20 cellular contexts compared by ENCODE assay signal in the genomic region with DNA sequence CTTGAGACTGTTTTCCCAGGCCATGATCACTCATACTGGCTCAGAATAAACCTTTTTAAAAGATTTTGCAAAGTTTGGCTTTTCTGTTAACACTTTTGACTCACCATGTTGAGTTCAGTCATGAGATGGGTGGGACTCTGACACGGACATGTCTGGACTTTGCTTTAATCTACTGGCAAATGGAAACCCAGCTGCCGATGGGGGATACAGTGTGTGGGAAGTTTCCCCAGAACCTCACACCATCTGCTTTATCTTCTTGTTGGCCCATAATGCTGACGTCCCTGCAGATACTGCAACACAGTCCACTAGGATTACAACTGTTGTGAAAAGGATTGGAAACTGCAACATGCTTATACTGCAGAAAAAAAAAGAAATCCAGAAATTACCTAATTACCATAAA.
DNase-seq lines count a peak whose midpoint lies in the region; ATAC-seq and TF ChIP-seq lines count a peak whose summit lies in the region.
"Had no signal": no experiment of that assay in that cellular context is flagged by ENCODE, and none has a peak within 500 bp of the region (broad histone marks: within the 10 kb centered on the region; RNA-seq: fewer than 3 reads in every experiment).

No MANE protein-coding gene starts in this region.

- H4K8ac ChIP-seq in mesenchymal stem cell (ENCODE audit: low read length) = no peak overlapping the region

- H3K9ac ChIP-seq in mesenchymal stem cell (ENCODE audit: low read length) = peak overlapping the region; percentile 59
- H3K9ac ChIP-seq: BLaER1 had no signal

- H3K36me3 ChIP-seq in heart left ventricle (no peaks in the 10 kb centered on the region), mesenchymal stem cell (ENCODE audit: control insufficient read depth in 1 of 2, insufficient read depth in 2 of 2, low read depth in 1 of 2, low read length in 2 of 2) (no peaks in the 10 kb centered on the region)
- H3K36me3 ChIP-seq: BLaER1, HAP-1 had no signal

- H3K79me1 ChIP-seq in mesenchymal stem cell (replicated peaks; ENCODE audit: low read length, poor library complexity, severe bottlenecking) = no peaks in the 10 kb centered on the region

- H3K9me3 ChIP-seq in heart left ventricle (no peaks in the 10 kb centered on the region), mesenchymal stem cell (ENCODE audit: control insufficient read depth, low read length) (no peaks in the 10 kb centered on the region)
- H3K9me3 ChIP-seq: BLaER1 had no signal

- peak; percentile 1 for DNase-seq in ELF-1 (ENCODE audit: low read depth, low spot score)
- peak in 4 of 5 donors; percentile 33 to 65 (median 46) for DNase-seq in heart left ventricle
- DNase-seq in mesenchymal stem cell = no peak
- no peak for DNase-seq in sciatic nerve (ENCODE audit: low spot score)
- DNase-seq in C1 segment of cervical spinal cord (lab: John Stamatoyannopoulos, UW) = no peak
- no peak for DNase-seq in activated CD4-positive, alpha-beta T cell treated with anti-CD3 and anti-CD28 coated beads for 48 hours
- DNase-seq in OCI-M2 (lab: John Stamatoyannopoulos, UW; ENCODE audit: unreplicated experiment) = no peak
- DNase-seq: CD8-positive, alpha-beta memory T cell; DND-41; GDM1; IMR-90; Kasumi-1; MM.1S; NCI-H1105; NCI-H1694 treated with DMSO at 0.1 percent for 48 hours; NCI-H69; PC-9 had no signal

- H3K4me3 ChIP-seq in heart left ventricle (no peak overlapping the region), mesenchymal stem cell (ENCODE audit: insufficient read depth in 1 of 2, low read depth in 1 of 2, low read length in 2 of 2) (no peak overlapping the region)
- H3K4me3 ChIP-seq: BLaER1, GM12878, HAP-1, PC-9 had no signal

- no peak overlapping the region for H3K4me2 ChIP-seq in mesenchymal stem cell (ENCODE audit: low read length, poor library complexity, severe bottlenecking)
- H3K4me2 ChIP-seq: BLaER1, PC-9 had no signal

- H4K91ac ChIP-seq in mesenchymal stem cell (ENCODE audit: low read length) = no peak overlapping the region

- H3K23ac ChIP-seq in mesenchymal stem cell (ENCODE audit: low read length in 2 of 2) = no peak overlapping the region

- no peak overlapping the region for H2AFZ ChIP-seq in mesenchymal stem cell (ENCODE audit: low read depth, low read length)
- H2AFZ ChIP-seq: PC-9 had no signal

- H3K4me1 ChIP-seq in heart left ventricle (peaks cover 0 to 18% (median 0%) of the 10 kb centered on the region in 12 donors), mesenchymal stem cell (ENCODE audit: control insufficient read depth, insufficient read depth, low read depth, low read length) (no peaks in the 10 kb centered on the region)
- H3K4me1 ChIP-seq: BLaER1, HAP-1 had no signal

- no peak for TF ChIP-seq CTCF in heart left ventricle (IDR thresholded peaks at IDR 0.05)

- ATAC-seq in heart left ventricle (peak; percentile 85 to 95 (median 92)), sciatic nerve (peak; percentile 34)
- ATAC-seq: GM12878 had no signal

- no peak overlapping the region for H3K4ac ChIP-seq in mesenchymal stem cell (ENCODE audit: low read depth in 1 of 2, low read length in 2 of 2)

- H3K27ac ChIP-seq in heart left ventricle (peak overlapping the region in 8 of 12 donors; percentile 17 to 67 (median 42)), mesenchymal stem cell (ENCODE audit: low read length, poor library complexity, severe bottlenecking) (no peak overlapping the region)
- H3K27ac ChIP-seq: BLaER1, PC-9 had no signal

- no peak overlapping the region for H2BK120ac ChIP-seq in mesenchymal stem cell (ENCODE audit: low read depth, low read length)

- H2AK5ac ChIP-seq in mesenchymal stem cell (ENCODE audit: low read length, severe bottlenecking) = no peak overlapping the region

- no peak overlapping the region for H3K14ac ChIP-seq in mesenchymal stem cell (ENCODE audit: low read length in 2 of 2)

- H2BK5ac ChIP-seq in mesenchymal stem cell (ENCODE audit: low read depth, low read length, poor library complexity, severe bottlenecking) = no peak overlapping the region

- H3K27me3 ChIP-seq in heart left ventricle (no peaks in the 10 kb centered on the region), mesenchymal stem cell (ENCODE audit: control insufficient read depth in 1 of 2, insufficient read depth in 1 of 2, low read length in 2 of 2) (peaks cover 0 to 3% of the 10 kb centered on the region in 2 experiments)
- H3K27me3 ChIP-seq: BLaER1 had no signal

- 20 to 32% (median 23%) methylated on average over 3 of the region's 3 CpGs for WGBS in heart left ventricle, 4 donors
- 74% methylated on average over 3 of the region's 3 CpGs for WGBS in mesenchymal stem cell

- H2BK12ac ChIP-seq in mesenchymal stem cell (ENCODE audit: low read length in 2 of 2) = no peak overlapping the region

- intact Hi-C loops in heart left ventricle (cut with DNase I) (no loop called here), sciatic nerve (cut with DNase I) (no loop called here)

- no peak for TF ChIP-seq POLR2A in heart left ventricle (IDR thresholded peaks at IDR 0.05)

- no peak overlapping the region for H3K18ac ChIP-seq in mesenchymal stem cell (ENCODE audit: low read depth in 1 of 2, low read length in 2 of 2)

- H2BK15ac ChIP-seq in mesenchymal stem cell (ENCODE audit: low read depth, poor library complexity, severe bottlenecking) = no peak overlapping the region

Comparison
In these comparisons a context has a peak if more than half of its experiments do, and no peak if none do; other contexts are left out.
1. DNase-seq: peak in ELF-1 (single experiment) and heart left ventricle (4 of 5); none in mesenchymal stem cell (single experiment), sciatic nerve (single experiment), C1 segment of cervical spinal cord (0 of 14), activated CD4-positive, alpha-beta T cell treated with anti-CD3 and anti-CD28 coated beads for 48 hours (single experiment) and OCI-M2 (single experiment).